ENCODE assay signal across 8 cellular contexts in genomic region chr6:130260050-130260462, GRCh38. TPM values are rescaled to one million over a fixed set of nuclear protein-coding genes. Genes with fewer than 3 reads are reported as not detected.
DNase-seq lines count a peak whose midpoint lies in the region; ATAC-seq, FAIRE-seq and TF ChIP-seq lines count a peak whose summit lies in the region.
"Not testable (repeated sequence)": the region's sequence is repeated elsewhere in the genome, so short reads cannot be mapped to it uniquely, and the experiment has no call there.

No MANE protein-coding gene starts in this region.

- not testable (repeated sequence) for TF ChIP-seq CTCF in SU-DHL-6 (IDR thresholded peaks at IDR 0.05; ENCODE audit: insufficient read depth, low read length, poor library complexity, severe bottlenecking)

- H3K4me3 Mint-ChIP-seq in activated naive CD4-positive, alpha-beta T cell treated with anti-CD3 and anti-CD28 coated beads, Interleukin-2, amount 10 ng/mL, durations not matched to agents 7 days and 5 days: not testable (repeated sequence)
- H3K4me3 Mint-ChIP-seq in stimulated activated memory B cell treated with anti-CD40 and anti-IgM and Interleukin-4, amounts not matched to agents 10 μg/mL and 1 μg/mL and 100 μg/mL, for 72 hours: peak overlapping the region; percentile 85

- CTCF ChIA-PET in activated naive CD4-positive, alpha-beta T cell treated with anti-CD3 and anti-CD28 coated beads, Interleukin-2, amount 10 ng/mL, durations not matched to agents 7 days and 5 days (lab: Charles Lee): not testable (repeated sequence)

- DNase-seq in GM12891 (ENCODE audit: insufficient read length, low spot score); activated naive CD4-positive, alpha-beta T cell treated with anti-CD3 and anti-CD28 coated beads, Interleukin-2, amount 10 ng/mL, durations not matched to agents 7 days and 5 days: not testable (repeated sequence)

- peaks cover 22% of the 10 kb centered on the region for H3K36me3 Mint-ChIP-seq in activated naive CD4-positive, alpha-beta T cell treated with anti-CD3 and anti-CD28 coated beads, Interleukin-2, amount 10 ng/mL, durations not matched to agents 7 days and 5 days
- H3K36me3 Mint-ChIP-seq in stimulated activated memory B cell treated with anti-CD40 and anti-IgM and Interleukin-4, amounts not matched to agents 10 μg/mL and 1 μg/mL and 100 μg/mL, for 72 hours: peaks cover 17% of the 10 kb centered on the region

- H3K9ac ChIP-seq in SU-DHL-6 (ENCODE audit: low read length): not testable (repeated sequence)

- peak overlapping the region; percentile 42 for H3K27ac Mint-ChIP-seq in activated naive CD4-positive, alpha-beta T cell treated with anti-CD3 and anti-CD28 coated beads, Interleukin-2, amount 10 ng/mL, durations not matched to agents 7 days and 5 days
- peak overlapping the region; percentile 91 for H3K27ac Mint-ChIP-seq in stimulated activated memory B cell treated with anti-CD40 and anti-IgM and Interleukin-4, amounts not matched to agents 10 μg/mL and 1 μg/mL and 100 μg/mL, for 72 hours

- not testable (repeated sequence) for H3K27ac ChIP-seq in SU-DHL-6 (ENCODE audit: low read depth, low read length)

- peak; percentile 66 for FAIRE-seq in GM12891 (lab: Jason Lieb, UNC)

- H3K36me3 ChIP-seq in SU-DHL-6 (ENCODE audit: low read length): not testable (repeated sequence)

- peaks cover 27% of the 10 kb centered on the region for H3K4me1 Mint-ChIP-seq in activated naive CD4-positive, alpha-beta T cell treated with anti-CD3 and anti-CD28 coated beads, Interleukin-2, amount 10 ng/mL, durations not matched to agents 7 days and 5 days
- peaks cover 35% of the 10 kb centered on the region for H3K4me1 Mint-ChIP-seq in stimulated activated memory B cell treated with anti-CD40 and anti-IgM and Interleukin-4, amounts not matched to agents 10 μg/mL and 1 μg/mL and 100 μg/mL, for 72 hours

- H3K4me2 ChIP-seq in SU-DHL-6 (ENCODE audit: low read depth, low read length, poor library complexity, severe bottlenecking): peak overlapping the region; percentile 41

- peak overlapping the region; percentile 40 for H2AFZ ChIP-seq in SU-DHL-6 (ENCODE audit: low read depth, low read length, severe bottlenecking)

- not testable (repeated sequence) for H3K27me3 Mint-ChIP-seq in activated naive CD4-positive, alpha-beta T cell treated with anti-CD3 and anti-CD28 coated beads, Interleukin-2, amount 10 ng/mL, durations not matched to agents 7 days and 5 days; stimulated activated memory B cell treated with anti-CD40 and anti-IgM and Interleukin-4, amounts not matched to agents 10 μg/mL and 1 μg/mL and 100 μg/mL, for 72 hours

- TF ChIP-seq POLR2A in GM12891 (IDR thresholded peaks at IDR 0.05; ENCODE audit: low read depth, low read length): not testable (repeated sequence)

- H4K20me1 ChIP-seq in SU-DHL-6 (ENCODE audit: low read depth, low read length): not testable (repeated sequence)

- H3K9me2 ChIP-seq in SU-DHL-6 (replicated peaks; ENCODE audit: insufficient read depth, low read length): not testable (repeated sequence)

- not testable (repeated sequence) for H3K4me3 ChIP-seq in SU-DHL-6 (ENCODE audit: insufficient read depth, low read length, poor library complexity, severe bottlenecking)

- not testable (repeated sequence) for H3K9me3 ChIP-seq in SU-DHL-6 (ENCODE audit: insufficient read depth, low read length)

- not testable (repeated sequence) for H3K79me2 ChIP-seq in SU-DHL-6 (ENCODE audit: insufficient read depth, low read length)

- H3F3A ChIP-seq in SU-DHL-6 (ENCODE audit: insufficient read depth): not testable (repeated sequence)

- H3K27me3 ChIP-seq in SU-DHL-6 (ENCODE audit: low read length): not testable (repeated sequence)

- H3K9me3 Mint-ChIP-seq in activated naive CD4-positive, alpha-beta T cell treated with anti-CD3 and anti-CD28 coated beads, Interleukin-2, amount 10 ng/mL, durations not matched to agents 7 days and 5 days: peaks cover 33% of the 10 kb centered on the region
- not testable (repeated sequence) for H3K9me3 Mint-ChIP-seq in stimulated activated memory B cell treated with anti-CD40 and anti-IgM and Interleukin-4, amounts not matched to agents 10 μg/mL and 1 μg/mL and 100 μg/mL, for 72 hours

- ATAC-seq in GM19324 (IDR thresholded peaks at IDR 0.05; ENCODE audit: low FRiP score, unreplicated experiment): peak; percentile 49
- ATAC-seq in GM21619 (IDR thresholded peaks at IDR 0.05; ENCODE audit: unreplicated experiment): peak; percentile 65
- peak; percentile 59 for ATAC-seq in HG02973 (IDR thresholded peaks at IDR 0.05; ENCODE audit: unreplicated experiment)
- peak; percentile 60 for ATAC-seq in HG03457 (IDR thresholded peaks at IDR 0.05; ENCODE audit: unreplicated experiment)
- ATAC-seq in stimulated activated memory B cell treated with anti-CD40 and anti-IgM and Interleukin-4, amounts not matched to agents 10 μg/mL and 1 μg/mL and 100 μg/mL, for 72 hours: peak; percentile 82

TF ChIP-seq in GM12891, 5 proteins besides CTCF, POLR2A, EP300 and RAD21:
- peak; percentile 87 for TF ChIP-seq SPI1 (IDR thresholded peaks at IDR 0.05; ENCODE audit: low read depth, low read length)

RNA-seq across cellular contexts. Expression of gene SAMD3, which starts 37.3 kb away (rescaled TPM):
- polyA plus RNA-seq in GM12891 (2012; ENCODE audit: low read depth, missing spikeins): not detected
